Comparison of ENCODE assay signal across 8 cellular contexts in the genomic region with DNA sequence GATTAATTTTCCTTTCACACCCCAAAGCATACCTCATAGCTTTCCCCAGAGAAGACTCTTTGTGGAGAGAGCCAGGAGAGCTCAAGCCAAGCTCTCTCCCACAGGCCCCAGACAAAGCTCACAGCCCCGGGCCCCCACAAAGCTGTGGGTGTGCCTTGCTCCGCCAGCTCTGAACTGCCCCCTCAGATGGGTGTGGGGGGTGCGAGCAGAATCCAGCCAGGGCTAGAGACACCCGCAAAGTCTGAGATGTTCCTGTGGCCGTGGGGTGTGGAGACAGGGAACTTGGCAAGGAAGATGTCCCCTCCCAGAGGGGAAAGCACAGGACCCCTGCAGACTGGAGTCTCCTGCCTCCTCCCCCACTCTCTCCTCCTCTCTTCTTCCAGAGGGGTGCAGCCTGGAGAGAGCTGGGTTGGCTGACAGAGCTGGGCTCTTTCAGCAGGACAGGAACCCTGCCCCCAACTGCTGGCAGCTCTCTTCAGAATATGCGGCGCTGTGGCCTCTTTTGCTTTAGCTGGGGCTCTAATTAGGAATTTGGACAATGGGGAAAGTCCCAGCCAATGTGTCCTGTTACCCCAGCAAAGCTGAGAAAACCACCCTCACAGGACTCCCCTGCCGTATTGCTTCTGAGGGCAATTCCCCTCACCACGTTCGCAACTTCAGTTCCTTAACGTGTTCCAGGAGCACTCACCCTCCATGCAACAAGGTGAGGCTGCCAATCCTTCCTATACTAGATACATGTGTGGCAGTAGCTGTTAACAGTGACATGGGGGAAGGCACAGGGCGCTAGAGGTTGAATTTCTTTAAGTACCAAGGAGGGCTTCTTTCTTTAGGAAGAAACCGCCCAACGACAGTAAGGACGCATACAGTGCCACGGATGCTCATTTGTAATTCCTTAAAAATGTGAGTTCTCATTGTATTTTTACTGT.
A peak's percentile ranks its signal among the peaks of the same experiment; 100 is the strongest.
DNase-seq lines count a peak whose midpoint lies in the region; ATAC-seq and TF ChIP-seq lines count a peak whose summit lies in the region.

No MANE protein-coding gene starts in this region.

- H3K27me3 Mint-ChIP-seq in Calu3 (ENCODE audit: unreplicated experiment) (no peaks in the 10 kb centered on the region), endodermal cell (ENCODE audit: insufficient read depth) (peaks cover 4% of the 10 kb centered on the region), nephron progenitor cell (ENCODE audit: low read depth, poor library complexity) (peaks cover 42% of the 10 kb centered on the region)

- H3K27me3 ChIP-seq in MM.1S (replicated peaks; ENCODE audit: insufficient read depth, low read length) (no peaks in the 10 kb centered on the region), endodermal cell (ENCODE audit: control insufficient read depth, insufficient read depth, low read length, poor library complexity, severe bottlenecking) (no peaks in the 10 kb centered on the region)

- intact Hi-C loops in Calu3 (cut with micrococcal nuclease; ENCODE audit: unreplicated experiment): no loop called here

- H3K9me3 ChIP-seq in MM.1S (replicated peaks; ENCODE audit: insufficient read depth, low read length): no peaks in the 10 kb centered on the region
- no peaks in the 10 kb centered on the region for H3K9me3 ChIP-seq in endodermal cell (ENCODE audit: control insufficient read depth, low read length)

- H3K4me3 ChIP-seq in MM.1S (ENCODE audit: low read length) (peak overlapping the region; percentile 65), endodermal cell (ENCODE audit: low read length) (peak overlapping the region; percentile 89)

- H3K27ac ChIP-seq in MM.1S (ENCODE audit: low read length) (peak overlapping the region; percentile 92), endodermal cell (ENCODE audit: low read depth, low read length) (no peak overlapping the region)

- H3K4me1 ChIP-seq in MM.1S (ENCODE audit: low read length) (peaks cover 5% of the 10 kb centered on the region), endodermal cell (ENCODE audit: control insufficient read depth, insufficient read depth, low read length) (peaks cover 9% of the 10 kb centered on the region)

- DNase-seq in Calu3: no peak
- DNase-seq in MM.1S: no peak
- DNase-seq in endodermal cell: peak; percentile 79
- DNase-seq in nephron progenitor cell: no peak
- no peak for DNase-seq in DMS 273 (lab: John Stamatoyannopoulos, UW; ENCODE audit: unreplicated experiment)
- DNase-seq in SKM-1 treated with dmso at 0.1 percent for 144 hours (lab: John Stamatoyannopoulos, UW; ENCODE audit: unreplicated experiment): no peak

- H3F3A ChIP-seq in MM.1S (ENCODE audit: insufficient read depth, low read length): peaks cover 18% of the 10 kb centered on the region

- no peaks in the 10 kb centered on the region for H3K36me3 ChIP-seq in MM.1S (replicated peaks; ENCODE audit: insufficient read depth, low read length)
- no peaks in the 10 kb centered on the region for H3K36me3 ChIP-seq in endodermal cell (ENCODE audit: control insufficient read depth, insufficient read depth, low read length)

- peak overlapping the region; percentile 68 for H3K4me2 ChIP-seq in MM.1S (ENCODE audit: low read depth, low read length)

- H3K9ac ChIP-seq in MM.1S (ENCODE audit: low read length) (peak overlapping the region; percentile 76; the same call in 1 of the 2 replicates), endodermal cell (ENCODE audit: extremely low read depth, low read length, poor library complexity, severe bottlenecking) (no peak overlapping the region)

- H3K36me3 Mint-ChIP-seq in Calu3 (ENCODE audit: insufficient read depth, unreplicated experiment) (peaks cover 6% of the 10 kb centered on the region), endodermal cell (ENCODE audit: low read depth) (no peaks in the 10 kb centered on the region), nephron progenitor cell (ENCODE audit: low read depth) (no peaks in the 10 kb centered on the region)

- CTCF ChIA-PET in Calu3 (lab: Charles Lee): no interaction called here

- H3K4me3 Mint-ChIP-seq in Calu3 (ENCODE audit: low read depth, unreplicated experiment) (peak overlapping the region; percentile 71), endodermal cell (peak overlapping the region; percentile 70), nephron progenitor cell (peak overlapping the region; percentile 90)

- no peak for ATAC-seq in HG03025 (IDR thresholded peaks at IDR 0.05; ENCODE audit: low FRiP score, unreplicated experiment)
- no peak for ATAC-seq in HG02852 (IDR thresholded peaks at IDR 0.05; ENCODE audit: unreplicated experiment)

- no TSS peak for BruUV-seq in Calu3 (replicated peaks; lab: Mats Ljungman, UMichigan)

- H3K9me2 ChIP-seq in MM.1S (replicated peaks; ENCODE audit: insufficient read depth, low read length): no peaks in the 10 kb centered on the region

- TF ChIP-seq CTCF in Calu3 (IDR thresholded peaks at IDR 0.05; ENCODE audit: unreplicated experiment) (no peak), MM.1S (IDR thresholded peaks at IDR 0.05; ENCODE audit: low read length) (no peak), endodermal cell (conservative IDR thresholded peaks at IDR 0.05) (no peak), nephron progenitor cell (IDR thresholded peaks at IDR 0.05) (no peak)

- H3K79me2 ChIP-seq in MM.1S (ENCODE audit: low read length): no peaks in the 10 kb centered on the region

- no peaks in the 10 kb centered on the region for H4K20me1 ChIP-seq in MM.1S (ENCODE audit: insufficient read depth, low read length)

- no peak overlapping the region for H3K27ac Mint-ChIP-seq in Calu3 (ENCODE audit: unreplicated experiment)
- H3K27ac Mint-ChIP-seq in endodermal cell: no peak overlapping the region
- no peak overlapping the region for H3K27ac Mint-ChIP-seq in nephron progenitor cell

- H3K4me1 Mint-ChIP-seq in Calu3 (ENCODE audit: low read depth, unreplicated experiment) (no peaks in the 10 kb centered on the region), endodermal cell (peaks cover 24% of the 10 kb centered on the region), nephron progenitor cell (peaks cover 50% of the 10 kb centered on the region)

- H3K9me3 Mint-ChIP-seq in Calu3 (ENCODE audit: low read depth, unreplicated experiment) (no peaks in the 10 kb centered on the region), endodermal cell (no peaks in the 10 kb centered on the region), nephron progenitor cell (peaks cover under 1% of the 10 kb centered on the region)

- H2AFZ ChIP-seq in MM.1S (ENCODE audit: low read length): peak overlapping the region; percentile 3; the same call in 1 of the 2 replicates

- 33 to 44% methylated on average over 2 to 14 of the region's 16 CpGs for WGBS in endodermal cell (ENCODE audit: insufficient coverage in 1 of 2, insufficient read length in 1 of 2), 2 experiments
